Comparison of ENCODE assay signal across 1 cellular context in the genomic region with DNA sequence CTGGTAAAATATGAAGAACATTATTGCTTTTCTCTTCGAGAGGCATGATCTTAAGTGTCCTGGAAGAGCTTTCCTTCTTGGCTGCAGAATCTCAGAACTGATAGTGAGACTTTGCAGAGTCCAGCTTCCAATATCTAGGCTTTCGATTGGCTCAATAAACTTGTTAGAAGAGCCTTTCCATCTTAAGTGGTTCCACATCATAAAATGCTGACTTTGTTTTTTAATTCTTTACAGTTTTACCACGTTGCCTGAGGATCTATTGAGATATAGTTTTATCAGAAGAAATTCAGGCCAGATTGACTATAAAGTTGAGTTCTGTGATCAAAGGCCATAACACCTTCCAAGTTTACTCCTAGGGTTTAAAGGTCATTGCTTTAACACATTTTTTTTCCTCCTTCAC.
TF ChIP-seq lines count a peak whose summit lies in the region.

No MANE protein-coding gene starts in this region.

TF ChIP-seq in WTC11, 78 proteins besides CTCF, POLR2A, EP300 and RAD21 (continued from another document):
- TF ChIP-seq, protein P1, sequence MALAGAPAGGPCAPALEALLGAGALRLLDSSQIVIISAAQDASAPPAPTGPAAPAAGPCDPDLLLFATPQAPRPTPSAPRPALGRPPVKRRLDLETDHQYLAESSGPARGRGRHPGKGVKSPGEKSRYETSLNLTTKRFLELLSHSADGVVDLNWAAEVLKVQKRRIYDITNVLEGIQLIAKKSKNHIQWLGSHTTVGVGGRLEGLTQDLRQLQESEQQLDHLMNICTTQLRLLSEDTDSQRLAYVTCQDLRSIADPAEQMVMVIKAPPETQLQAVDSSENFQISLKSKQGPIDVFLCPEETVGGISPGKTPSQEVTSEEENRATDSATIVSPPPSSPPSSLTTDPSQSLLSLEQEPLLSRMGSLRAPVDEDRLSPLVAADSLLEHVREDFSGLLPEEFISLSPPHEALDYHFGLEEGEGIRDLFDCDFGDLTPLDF (CRISPR knock-in tag; IDR thresholded peaks at IDR 0.05) = no peak
- TF ChIP-seq, protein P2, sequence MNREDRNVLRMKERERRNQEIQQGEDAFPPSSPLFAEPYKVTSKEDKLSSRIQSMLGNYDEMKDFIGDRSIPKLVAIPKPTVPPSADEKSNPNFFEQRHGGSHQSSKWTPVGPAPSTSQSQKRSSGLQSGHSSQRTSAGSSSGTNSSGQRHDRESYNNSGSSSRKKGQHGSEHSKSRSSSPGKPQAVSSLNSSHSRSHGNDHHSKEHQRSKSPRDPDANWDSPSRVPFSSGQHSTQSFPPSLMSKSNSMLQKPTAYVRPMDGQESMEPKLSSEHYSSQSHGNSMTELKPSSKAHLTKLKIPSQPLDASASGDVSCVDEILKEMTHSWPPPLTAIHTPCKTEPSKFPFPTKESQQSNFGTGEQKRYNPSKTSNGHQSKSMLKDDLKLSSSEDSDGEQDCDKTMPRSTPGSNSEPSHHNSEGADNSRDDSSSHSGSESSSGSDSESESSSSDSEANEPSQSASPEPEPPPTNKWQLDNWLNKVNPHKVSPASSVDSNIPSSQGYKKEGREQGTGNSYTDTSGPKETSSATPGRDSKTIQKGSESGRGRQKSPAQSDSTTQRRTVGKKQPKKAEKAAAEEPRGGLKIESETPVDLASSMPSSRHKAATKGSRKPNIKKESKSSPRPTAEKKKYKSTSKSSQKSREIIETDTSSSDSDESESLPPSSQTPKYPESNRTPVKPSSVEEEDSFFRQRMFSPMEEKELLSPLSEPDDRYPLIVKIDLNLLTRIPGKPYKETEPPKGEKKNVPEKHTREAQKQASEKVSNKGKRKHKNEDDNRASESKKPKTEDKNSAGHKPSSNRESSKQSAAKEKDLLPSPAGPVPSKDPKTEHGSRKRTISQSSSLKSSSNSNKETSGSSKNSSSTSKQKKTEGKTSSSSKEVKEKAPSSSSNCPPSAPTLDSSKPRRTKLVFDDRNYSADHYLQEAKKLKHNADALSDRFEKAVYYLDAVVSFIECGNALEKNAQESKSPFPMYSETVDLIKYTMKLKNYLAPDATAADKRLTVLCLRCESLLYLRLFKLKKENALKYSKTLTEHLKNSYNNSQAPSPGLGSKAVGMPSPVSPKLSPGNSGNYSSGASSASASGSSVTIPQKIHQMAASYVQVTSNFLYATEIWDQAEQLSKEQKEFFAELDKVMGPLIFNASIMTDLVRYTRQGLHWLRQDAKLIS (CRISPR knock-in tag; IDR thresholded peaks at IDR 0.05; ENCODE audit: borderline replicate concordance) = no peak
- TF ChIP-seq, protein P3, sequence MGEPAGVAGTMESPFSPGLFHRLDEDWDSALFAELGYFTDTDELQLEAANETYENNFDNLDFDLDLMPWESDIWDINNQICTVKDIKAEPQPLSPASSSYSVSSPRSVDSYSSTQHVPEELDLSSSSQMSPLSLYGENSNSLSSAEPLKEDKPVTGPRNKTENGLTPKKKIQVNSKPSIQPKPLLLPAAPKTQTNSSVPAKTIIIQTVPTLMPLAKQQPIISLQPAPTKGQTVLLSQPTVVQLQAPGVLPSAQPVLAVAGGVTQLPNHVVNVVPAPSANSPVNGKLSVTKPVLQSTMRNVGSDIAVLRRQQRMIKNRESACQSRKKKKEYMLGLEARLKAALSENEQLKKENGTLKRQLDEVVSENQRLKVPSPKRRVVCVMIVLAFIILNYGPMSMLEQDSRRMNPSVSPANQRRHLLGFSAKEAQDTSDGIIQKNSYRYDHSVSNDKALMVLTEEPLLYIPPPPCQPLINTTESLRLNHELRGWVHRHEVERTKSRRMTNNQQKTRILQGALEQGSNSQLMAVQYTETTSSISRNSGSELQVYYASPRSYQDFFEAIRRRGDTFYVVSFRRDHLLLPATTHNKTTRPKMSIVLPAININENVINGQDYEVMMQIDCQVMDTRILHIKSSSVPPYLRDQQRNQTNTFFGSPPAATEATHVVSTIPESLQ (CRISPR knock-in tag; IDR thresholded peaks at IDR 0.05) = no peak
- TF ChIP-seq NR2C2 (CRISPR knock-in tag; IDR thresholded peaks at IDR 0.05) = no peak
- TF ChIP-seq ZNF416 (CRISPR knock-in tag; IDR thresholded peaks at IDR 0.05) = no peak
- no peak for TF ChIP-seq CREM (CRISPR knock-in tag; IDR thresholded peaks at IDR 0.05)
- no peak for TF ChIP-seq JUN (CRISPR knock-in tag; IDR thresholded peaks at IDR 0.05)
